ENCODE assay signal across 24 cellular contexts in the genomic region with DNA sequence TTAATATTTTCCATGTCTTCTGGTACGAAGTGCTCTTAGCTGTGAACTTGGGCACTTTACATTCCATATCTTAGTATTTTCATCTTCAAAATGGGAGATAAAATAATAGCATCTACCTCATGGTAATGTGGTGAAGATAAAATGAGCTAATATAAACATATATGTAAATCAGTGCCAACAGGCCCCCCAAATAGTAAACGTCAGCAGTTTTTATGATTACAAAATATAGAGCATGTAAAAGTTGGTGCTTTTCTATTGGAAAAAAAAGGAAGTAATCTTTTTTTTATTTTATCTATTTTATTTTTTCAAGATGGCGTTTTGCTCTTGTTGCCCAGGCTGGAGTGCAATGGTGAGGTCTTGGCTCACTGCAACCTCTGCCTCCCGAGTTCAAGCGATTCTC.
DNase-seq lines count a peak whose midpoint lies in the region; ATAC-seq, FAIRE-seq and TF ChIP-seq lines count a peak whose summit lies in the region.
"Had no signal": no experiment of that assay in that cellular context is flagged by ENCODE, and none has a peak within 500 bp of the region (broad histone marks: within the 10 kb centered on the region; RNA-seq: fewer than 3 reads in every experiment).

No MANE protein-coding gene starts in this region.

- no peaks in the 10 kb centered on the region for H3K27me3 Mint-ChIP-seq in stimulated activated naive B cell treated with anti-CD40 and anti-IgM and Interleukin-4, amounts not matched to agents 10 μg/mL and 1 μg/mL and 100 μg/mL, for 72 hours
- H3K27me3 Mint-ChIP-seq: B cell; CD4-positive, alpha-beta memory T cell; CD4-positive, CD25-positive, alpha-beta regulatory T cell; CD8-positive, alpha-beta memory T cell had no signal

- H4K20me1 ChIP-seq in IMR-90 (ENCODE audit: insufficient read depth, low read length) (no peaks in the 10 kb centered on the region), K562 (replicated peaks; ENCODE audit: control insufficient read depth, insufficient read depth, low read length) (no peaks in the 10 kb centered on the region)
- H4K20me1 ChIP-seq: BLaER1 treated with 17β-estradiol and CSF1 and Interleukin-3, amounts not matched to agents 10 nM and 100 nM had no signal

- no peaks in the 10 kb centered on the region for H3K27me3 ChIP-seq in IMR-90 (ENCODE audit: control insufficient read depth, insufficient read depth, low read length)
- no peaks in the 10 kb centered on the region for H3K27me3 ChIP-seq in K562 (ENCODE audit: control insufficient read depth in 2 of 2, insufficient read depth in 2 of 2, low read length in 2 of 2)
- H3K27me3 ChIP-seq: BLaER1 treated with 17β-estradiol and CSF1 and Interleukin-3, amounts not matched to agents 10 nM and 100 nM had no signal

- H3K4me3 ChIP-seq in A549, result no peak overlapping the region
- H3K4me3 ChIP-seq in IMR-90 (ENCODE audit: insufficient read depth, low read depth, low read length), result no peak overlapping the region
- no peak overlapping the region for H3K4me3 ChIP-seq in K562
- H3K4me3 ChIP-seq: BLaER1 treated with 17β-estradiol and CSF1 and Interleukin-3, amounts not matched to agents 10 nM and 100 nM; GM12878 had no signal

- no peak overlapping the region for H3K27ac Mint-ChIP-seq in stimulated activated naive B cell treated with anti-CD40 and anti-IgM and Interleukin-4, amounts not matched to agents 10 μg/mL and 1 μg/mL and 100 μg/mL, for 72 hours
- H3K27ac Mint-ChIP-seq: B cell; CD14-positive monocyte; CD4-positive, alpha-beta memory T cell; CD4-positive, CD25-positive, alpha-beta regulatory T cell; CD8-positive, alpha-beta memory T cell had no signal

- H3K36me3 ChIP-seq in IMR-90 (ENCODE audit: control insufficient read depth, insufficient read depth, low read length), result no peaks in the 10 kb centered on the region
- H3K36me3 ChIP-seq in K562 (ENCODE audit: control insufficient read depth, insufficient read depth, low read length), result no peaks in the 10 kb centered on the region
- H3K36me3 ChIP-seq: BLaER1 treated with 17β-estradiol and CSF1 and Interleukin-3, amounts not matched to agents 10 nM and 100 nM had no signal

- H3K14ac ChIP-seq in IMR-90 (replicated peaks; ENCODE audit: low read depth, low read length), result no peak overlapping the region

- H2BK20ac ChIP-seq in IMR-90 (ENCODE audit: low read depth, low read length), result no peak overlapping the region

- no peak for DNase-seq in A549 (ENCODE audit: low read depth in 1 of 2, low spot score in 1 of 2)
- no peak for DNase-seq in IMR-90
- DNase-seq in K562 (ENCODE audit: extremely low read depth in 1 of 4, low spot score in 3 of 4), result no peak
- DNase-seq in C1 segment of cervical spinal cord (lab: John Stamatoyannopoulos, UW), result no peak
- DNase-seq in stimulated activated naive B cell treated with anti-CD40 and anti-IgM and Interleukin-4, amounts not matched to agents 10 μg/mL and 1 μg/mL and 100 μg/mL, for 72 hours, result no peak
- DNase-seq: 8988T; AML-193; CD4-positive, alpha-beta memory T cell; CD4-positive, CD25-positive, alpha-beta regulatory T cell; CD8-positive, alpha-beta memory T cell; COR-L47; DMS 273 treated with DMSO at 0.1 percent for 48 hours; DMS153; DMS53; DMS79; DND-41; EL; GDM1 had no signal

- ATAC-seq in A549, result no peak
- no peak for ATAC-seq in IMR-90 (ENCODE audit: low read depth)
- ATAC-seq in K562, result no peak
- ATAC-seq in stimulated activated naive B cell treated with anti-CD40 and anti-IgM and Interleukin-4, amounts not matched to agents 10 μg/mL and 1 μg/mL and 100 μg/mL, for 72 hours (replicated peaks), result no peak
- ATAC-seq: GM12878 had no signal

- H3K56ac ChIP-seq in IMR-90 (ENCODE audit: extremely low read depth, insufficient read depth, low read length), result no peak overlapping the region

- CTCF ChIA-PET in A549 (lab: Yijun Ruan, JAX), result interaction anchor here (0.6 kb wide), 1 partner anchor 14 kb away, joined by 3 read pairs; no protein-coding TSS in a partner anchor
- CTCF ChIA-PET in IMR-90 (lab: Yijun Ruan, JAX), result no interaction called here
- CTCF ChIA-PET in K562 (lab: Yijun Ruan, JAX; ENCODE audit: low intra/inter-chr PET ratio), result no interaction called here

- no peak for TF ChIP-seq EP300 in A549 (IDR thresholded peaks at IDR 0.05)
- no peak for TF ChIP-seq EP300 in K562 (IDR thresholded peaks at IDR 0.05; ENCODE audit: low read length)

- intact Hi-C loops in IMR-90 (cut with micrococcal nuclease), result no loop called here
- intact Hi-C loops in K562 (cut with micrococcal nuclease), result no loop called here

- H4K8ac ChIP-seq in IMR-90 (ENCODE audit: low read depth in 2 of 2, low read length in 2 of 2), result no peak overlapping the region

- no peak overlapping the region for H2AFZ ChIP-seq in IMR-90 (replicated peaks; ENCODE audit: low read length, poor library complexity)
- no peak overlapping the region for H2AFZ ChIP-seq in K562 (ENCODE audit: low read depth, low read length)

- H3K9me3 ChIP-seq in A549 (no peaks in the 10 kb centered on the region), IMR-90 (ENCODE audit: control insufficient read depth, insufficient read depth, low read length) (no peaks in the 10 kb centered on the region), K562 (replicated peaks; ENCODE audit: control insufficient read depth, insufficient read depth, low read depth, low read length) (no peaks in the 10 kb centered on the region; the same call in 1 of the 2 replicates)
- H3K9me3 ChIP-seq: BLaER1 treated with 17β-estradiol and CSF1 and Interleukin-3, amounts not matched to agents 10 nM and 100 nM had no signal

- H3K79me2 ChIP-seq in K562 (ENCODE audit: control insufficient read depth, insufficient read depth, low read length), result no peaks in the 10 kb centered on the region

- H3K4me1 Mint-ChIP-seq in stimulated activated naive B cell treated with anti-CD40 and anti-IgM and Interleukin-4, amounts not matched to agents 10 μg/mL and 1 μg/mL and 100 μg/mL, for 72 hours, result no peaks in the 10 kb centered on the region
- H3K4me1 Mint-ChIP-seq: B cell; CD14-positive monocyte; CD4-positive, alpha-beta memory T cell; CD4-positive, CD25-positive, alpha-beta regulatory T cell; CD8-positive, alpha-beta memory T cell had no signal

- BruUV-seq in IMR-90 (replicated peaks; lab: Mats Ljungman, UMichigan), result no TSS peak
- no TSS peak for BruUV-seq in K562 (replicated peaks; lab: Mats Ljungman, UMichigan)

- H2AK5ac ChIP-seq in IMR-90 (ENCODE audit: low read depth, low read length), result no peak overlapping the region

- WGBS in A549 (ENCODE audit: missing lambda C conversion rate), result 30% methylated on average over 5 of the region's 5 CpGs
- WGBS in IMR-90 (ENCODE audit: extremely low coverage in 2 of 2, insufficient read length in 1 of 2), 2 experiments, result no CpG with 5 or more reads among the region's 5 CpGs
- WGBS in K562 (ENCODE audit: insufficient coverage, low coverage, missing lambda C conversion rate), result 3% methylated on average over 5 of the region's 5 CpGs

- H2AK9ac ChIP-seq in IMR-90 (replicated peaks; ENCODE audit: low read depth, low read length, poor library complexity), result no peak overlapping the region

- no peak overlapping the region for H3K23ac ChIP-seq in IMR-90 (ENCODE audit: low read depth, low read length)

- dilution Hi-C loops in IMR-90 (cut with HindIII; ENCODE audit: low sequenced_read_pairs, unreplicated experiment), result no loop called here

- no peak overlapping the region for H3K4me3 Mint-ChIP-seq in stimulated activated naive B cell treated with anti-CD40 and anti-IgM and Interleukin-4, amounts not matched to agents 10 μg/mL and 1 μg/mL and 100 μg/mL, for 72 hours
- H3K4me3 Mint-ChIP-seq: B cell; CD14-positive monocyte; CD4-positive, alpha-beta memory T cell; CD4-positive, CD25-positive, alpha-beta regulatory T cell; CD8-positive, alpha-beta memory T cell had no signal

- no peaks in the 10 kb centered on the region for H3K36me3 Mint-ChIP-seq in stimulated activated naive B cell treated with anti-CD40 and anti-IgM and Interleukin-4, amounts not matched to agents 10 μg/mL and 1 μg/mL and 100 μg/mL, for 72 hours
- H3K36me3 Mint-ChIP-seq: CD14-positive monocyte; CD4-positive, alpha-beta memory T cell; CD4-positive, CD25-positive, alpha-beta regulatory T cell; CD8-positive, alpha-beta memory T cell had no signal

- H2BK15ac ChIP-seq in IMR-90 (ENCODE audit: low read depth, low read length), result no peak overlapping the region

- no peak overlapping the region for H4K91ac ChIP-seq in IMR-90 (ENCODE audit: insufficient read depth, low read depth, low read length)

- TF ChIP-seq POLR2A in A549 (IDR thresholded peaks at IDR 0.05; ENCODE audit: low read length) (no peak), IMR-90 (IDR thresholded peaks at IDR 0.05; ENCODE audit: low read depth, low read length) (no peak), K562 (conservative IDR thresholded peaks at IDR 0.05) (no peak)

- TF ChIP-seq RAD21 in A549 (conservative IDR thresholded peaks at IDR 0.05 in 1 of 2, IDR thresholded peaks at IDR 0.05 in 1 of 2) (no peak), IMR-90 (IDR thresholded peaks at IDR 0.05; ENCODE audit: low read length) (no peak), K562 (CRISPR knock-in tag; conservative IDR thresholded peaks at IDR 0.05 in 1 of 2, IDR thresholded peaks at IDR 0.05 in 1 of 2) (no peak)

- no peak overlapping the region for H3K27ac ChIP-seq in A549
- H3K27ac ChIP-seq in IMR-90 (ENCODE audit: insufficient read depth, low read length), result no peak overlapping the region
- no peak overlapping the region for H3K27ac ChIP-seq in K562 (ENCODE audit: extremely low read depth, low read depth, low read length)
- H3K27ac ChIP-seq: BLaER1 treated with 17β-estradiol and CSF1 and Interleukin-3, amounts not matched to agents 10 nM and 100 nM had no signal

- POLR2A ChIA-PET in A549 (lab: Yijun Ruan, JAX), result no interaction called here
- POLR2A ChIA-PET in IMR-90 (lab: Charles Lee; ENCODE audit: unreplicated experiment), result no interaction called here
- POLR2A ChIA-PET in K562 (lab: Yijun Ruan, JAX), result no interaction called here

- no peak overlapping the region for H2BK5ac ChIP-seq in IMR-90 (ENCODE audit: low read depth, low read length, poor library complexity, severe bottlenecking)

- in situ Hi-C loops in IMR-90 (cut with MboI; ENCODE audit: low sequenced_read_pairs) (no loop called here), K562 (cut with MboI) (no loop called here)

- H3K9me1 ChIP-seq in IMR-90 (ENCODE audit: insufficient read depth, low read length) (no peaks in the 10 kb centered on the region), K562 (ENCODE audit: control insufficient read depth, insufficient read depth, low read length) (no peaks in the 10 kb centered on the region)

- H3K9me3 Mint-ChIP-seq in stimulated activated naive B cell treated with anti-CD40 and anti-IgM and Interleukin-4, amounts not matched to agents 10 μg/mL and 1 μg/mL and 100 μg/mL, for 72 hours, result peaks cover 0 to 3% of the 10 kb centered on the region in 2 donors

- H3K18ac ChIP-seq in IMR-90 (ENCODE audit: low read depth, low read length), result no peak overlapping the region

- no peak overlapping the region for H2BK120ac ChIP-seq in IMR-90 (ENCODE audit: low read depth, low read length)

- TF ChIP-seq CTCF in A549 (IDR thresholded peaks at IDR 0.05) (no peak), IMR-90 (conservative IDR thresholded peaks at IDR 0.05; ENCODE audit: low read depth, low read length) (no peak), K562 (IDR thresholded peaks at IDR 0.05 in 2 of 3, conservative IDR thresholded peaks at IDR 0.05 in 1 of 3; ENCODE audit: insufficient read depth in 2 of 3, low read depth in 1 of 3, low read length in 3 of 3) (no peak)

- H3K4me2 ChIP-seq in A549 (no peak overlapping the region), IMR-90 (ENCODE audit: low read depth, low read length) (no peak overlapping the region), K562 (ENCODE audit: insufficient read depth, low read length) (no peak overlapping the region)
- H3K4me2 ChIP-seq: BLaER1 treated with 17β-estradiol and CSF1 and Interleukin-3, amounts not matched to agents 10 nM and 100 nM had no signal

- no peak for FAIRE-seq in A549 (lab: Jason Lieb, UNC)
- FAIRE-seq in K562 (lab: Jason Lieb, UNC), result no peak
- FAIRE-seq: GM12878, GM12892, GM18507 had no signal

- no peaks in the 10 kb centered on the region for H3K79me1 ChIP-seq in IMR-90 (ENCODE audit: low read depth in 1 of 2, low read length in 2 of 2)

- H4K5ac ChIP-seq in IMR-90 (ENCODE audit: low read depth, low read length), result no peak overlapping the region

- H3K4me1 ChIP-seq in A549, result no peaks in the 10 kb centered on the region
- no peaks in the 10 kb centered on the region for H3K4me1 ChIP-seq in IMR-90 (ENCODE audit: control insufficient read depth, insufficient read depth, low read length)
- H3K4me1 ChIP-seq in K562 (replicated peaks in 1 of 2; ENCODE audit: control insufficient read depth in 2 of 2, insufficient read depth in 2 of 2, low read length in 2 of 2), result no peaks in the 10 kb centered on the region

- H3K9ac ChIP-seq in IMR-90 (ENCODE audit: low read depth, low read length), result no peak overlapping the region
- no peak overlapping the region for H3K9ac ChIP-seq in K562 (ENCODE audit: insufficient read depth in 1 of 2, low read depth in 2 of 2, low read length in 2 of 2)
- H3K9ac ChIP-seq: BLaER1 treated with 17β-estradiol and CSF1 and Interleukin-3, amounts not matched to agents 10 nM and 100 nM had no signal

- H3K4ac ChIP-seq in IMR-90 (ENCODE audit: low read depth, low read length), result no peak overlapping the region
